19 cellular contexts compared by ENCODE assay signal in the genomic region with DNA sequence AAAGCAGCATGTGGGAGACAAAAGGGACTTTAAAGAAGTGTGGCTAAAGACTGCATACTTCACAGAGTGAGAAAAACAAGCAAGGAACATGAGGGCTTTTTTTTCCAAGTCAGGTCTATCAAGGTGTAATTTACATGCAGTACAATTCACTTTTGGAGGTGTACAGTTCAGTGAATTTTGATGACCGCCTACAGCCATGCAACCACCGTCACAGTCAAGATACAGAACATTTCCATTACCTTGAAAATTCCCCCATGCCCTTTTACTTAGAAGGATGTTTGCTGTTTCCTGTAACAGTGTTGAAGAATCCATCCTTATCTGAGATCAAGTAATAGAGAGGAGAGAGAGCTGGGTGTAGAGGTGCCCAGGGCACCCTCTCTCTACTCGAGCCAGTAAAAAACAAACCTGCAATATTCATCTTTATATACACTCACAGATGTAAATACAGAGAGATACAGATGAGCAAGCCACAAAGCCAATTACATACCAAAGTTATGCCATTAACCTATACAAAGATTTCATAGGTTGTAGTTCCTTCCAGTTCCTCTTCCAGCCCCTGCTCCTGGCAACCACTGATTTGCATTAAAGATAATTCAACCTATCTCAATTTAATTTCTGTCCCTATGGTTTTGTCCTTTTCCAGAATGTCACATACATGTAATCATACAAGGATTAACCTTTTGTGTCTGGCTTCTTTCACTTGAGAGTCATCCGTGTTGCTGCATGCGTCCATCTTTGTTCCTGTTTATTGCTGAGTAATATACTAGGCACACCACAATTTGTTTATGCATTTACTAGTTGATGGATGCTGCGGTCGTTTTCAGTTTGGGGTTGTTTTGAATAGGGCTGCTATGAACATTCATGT. TPM values are rescaled to one million over a fixed set of nuclear protein-coding genes. Genes with fewer than 3 reads are reported as not detected.
"Had no signal": no experiment of that assay in that cellular context is flagged by ENCODE, and none has a peak within 500 bp of the region (broad histone marks: within the 10 kb centered on the region; RNA-seq: fewer than 3 reads in every experiment).

No MANE protein-coding gene starts in this region.

- H3K27ac ChIP-seq: right atrium auricular region, skin epidermis, suprapubic skin had no signal

- H3K4me3 ChIP-seq: right atrium auricular region, skin epidermis, suprapubic skin had no signal

- H3K4me1 ChIP-seq: right atrium auricular region, suprapubic skin had no signal

- H3K36me3 ChIP-seq: right atrium auricular region, suprapubic skin had no signal

- H3K9me3 ChIP-seq: right atrium auricular region, suprapubic skin had no signal

- DNase-seq: activated CD4-positive, alpha-beta T cell treated with anti-CD3 and anti-CD28 coated beads for 48 hours; activated CD8-positive, alpha-beta memory T cell treated with anti-CD3 and anti-CD28 coated beads, Interleukin-2, amount 50 U/mL, for 4 hours; activated CD8-positive, alpha-beta T cell treated with anti-CD3 and anti-CD28 coated beads for 36 hours; activated effector memory CD4-positive, alpha-beta T cell treated with anti-CD3 and anti-CD28 coated beads, Interleukin-2, amount 50 U/mL, for 16 hours; activated T-cell treated with anti-CD3 and anti-CD28 coated beads, Interleukin-2, amount 50 U/mL, for 48 hours; amygdala; effector memory CD4-positive, alpha-beta T cell; foreskin fibroblast; left ventricle myocardium superior; mesendoderm; occipital lobe; stimulated activated CD4-positive, alpha-beta T cell treated with anti-CD3 and anti-CD28 coated beads, Interleukin-15, amount 100 ng/mL, for 24 hours; stimulated activated CD4-positive, alpha-beta T cell treated with anti-CD3 and anti-CD28 coated beads, Interleukin-4, amount 100 ng/mL, for 1 hour; stimulated activated naive CD4-positive, alpha-beta T cell treated with Interleukin-2 at 50 U/mL for 16 hours; T-helper 2 cell had no signal

- H3K27me3 ChIP-seq: right atrium auricular region had no signal

- ATAC-seq: activated CD8-positive, alpha-beta T cell treated with anti-CD3 and anti-CD28 coated beads for 36 hours; left ventricle myocardium superior; WTC11 had no signal

RNA-seq across cellular contexts. Expression of a gene that starts 35.0 kb away (rescaled TPM):
- total RNA-seq: activated CD8-positive, alpha-beta T cell treated with anti-CD3 and anti-CD28 coated beads for 36 hours had no signal
